In the genomic region with DNA sequence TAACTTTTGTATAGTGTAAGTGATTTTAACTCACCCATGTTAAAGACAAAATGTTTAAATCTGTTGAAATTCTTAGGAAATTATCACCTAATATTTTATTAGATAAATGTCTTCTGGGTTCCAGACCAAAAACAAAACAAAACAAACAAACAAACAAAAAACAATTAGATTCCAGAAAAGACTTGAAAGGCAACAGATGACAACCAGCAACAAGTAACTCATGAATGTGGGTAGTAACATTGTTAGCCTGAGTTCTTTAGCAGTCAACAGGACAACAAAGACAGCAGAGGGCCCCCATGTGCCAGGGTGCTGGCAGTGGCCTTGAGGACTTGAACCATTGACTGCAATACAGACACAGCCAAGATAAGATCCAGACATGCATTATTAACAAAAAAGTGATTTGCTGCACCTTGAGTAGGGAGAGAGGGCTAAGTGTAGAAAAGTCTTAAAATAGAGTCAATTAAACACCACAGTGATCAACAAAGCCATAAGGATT, we compare ENCODE assay signal across 1 cellular context.
TF ChIP-seq lines count a peak whose summit lies in the region.

No MANE protein-coding gene starts in this region.

TF ChIP-seq in H1, 55 proteins besides CTCF, POLR2A, EP300 and RAD21:
- TF ChIP-seq CBX5 (IDR thresholded peaks at IDR 0.05; ENCODE audit: low read depth, low read length): no peak
- no peak for TF ChIP-seq GTF2F1 (IDR thresholded peaks at IDR 0.05; ENCODE audit: borderline replicate concordance, low read depth, low read length)
- TF ChIP-seq TAF7 (optimal IDR thresholded peaks at IDR 0.05; ENCODE audit: borderline replicate concordance, low read depth, low read length): no peak
- no peak for TF ChIP-seq KDM4A (IDR thresholded peaks at IDR 0.05; ENCODE audit: low read depth, low read length, severe bottlenecking)
- no peak for TF ChIP-seq JUN (IDR thresholded peaks at IDR 0.05; ENCODE audit: low read depth, low read length)
- no peak for TF ChIP-seq RFX5 (IDR thresholded peaks at IDR 0.05; ENCODE audit: borderline replicate concordance, low read depth, low read length)
- TF ChIP-seq KDM5A (IDR thresholded peaks at IDR 0.05; ENCODE audit: low read length): no peak
- TF ChIP-seq CBX8 (IDR thresholded peaks at IDR 0.05; ENCODE audit: borderline replicate concordance, low read depth, low read length): no peak
- TF ChIP-seq BACH1 (IDR thresholded peaks at IDR 0.05; ENCODE audit: low read length): no peak
- no peak for TF ChIP-seq SUZ12 (IDR thresholded peaks at IDR 0.05; ENCODE audit: low read length)
- TF ChIP-seq, protein P1, sequence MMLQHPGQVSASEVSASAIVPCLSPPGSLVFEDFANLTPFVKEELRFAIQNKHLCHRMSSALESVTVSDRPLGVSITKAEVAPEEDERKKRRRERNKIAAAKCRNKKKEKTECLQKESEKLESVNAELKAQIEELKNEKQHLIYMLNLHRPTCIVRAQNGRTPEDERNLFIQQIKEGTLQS (IDR thresholded peaks at IDR 0.05; ENCODE audit: insufficient read depth, low read depth, low read length): no peak
- no peak for TF ChIP-seq JUND (IDR thresholded peaks at IDR 0.05; ENCODE audit: low read length)
- no peak for TF ChIP-seq POLR2AphosphoS5 (IDR thresholded peaks at IDR 0.05; ENCODE audit: low read depth, low read length)
- TF ChIP-seq TAF1 (IDR thresholded peaks at IDR 0.05; ENCODE audit: low read depth, low read length): no peak
